25 cellular contexts compared by ENCODE assay signal in genomic region chr13:73177017-73177416, GRCh38.
"Had no signal": no experiment of that assay in that cellular context is flagged by ENCODE, and none has a peak within 500 bp of the region (broad histone marks: within the 10 kb centered on the region; RNA-seq: fewer than 3 reads in every experiment).

No MANE protein-coding gene starts in this region.

- DNase-seq: central memory CD4-positive, alpha-beta T cell; dorsolateral prefrontal cortex; effector CD4-positive, alpha-beta T cell; erythroblast; foreskin fibroblast; glutamatergic neuron; heart right ventricle; hippocampal formation; left ventricle myocardium superior; mesenchymal stem cell; naive thymus-derived CD8-positive, alpha-beta T cell; nephron progenitor cell; nucleus accumbens; posterior cingulate gyrus; psoas muscle; right cardiac atrium; sigmoid colon; stimulated activated CD4-positive, alpha-beta T cell treated with anti-CD3 and anti-CD28 coated beads, Interleukin-2, amount 100 ng/mL, for 24 hours; stimulated activated CD4-positive, alpha-beta T cell treated with anti-CD3 and anti-CD28 coated beads, Interleukin-4, amount 100 ng/mL, for 24 hours; stimulated activated naive CD4-positive, alpha-beta T cell treated with Interleukin-2 at 50 U/mL for 16 hours; stomach; thyroid gland; upper lobe of left lung had no signal

- H3K36me3 Mint-ChIP-seq: naive thymus-derived CD8-positive, alpha-beta T cell; stimulated activated effector memory CD8-positive, alpha-beta T cell treated with anti-CD3 and anti-CD28 coated beads, Interleukin-12 subunit alpha, Interleukin-12 subunit beta, amount 100 ng/mL, for 72 hours had no signal

- H3K9me3 ChIP-seq: heart right ventricle, psoas muscle, sigmoid colon, stomach, thyroid gland, upper lobe of left lung had no signal

- H3K27me3 ChIP-seq: dorsolateral prefrontal cortex, heart right ventricle, sigmoid colon, stomach, thyroid gland, upper lobe of left lung had no signal

- H3K27ac ChIP-seq: dorsolateral prefrontal cortex, heart right ventricle, psoas muscle, sigmoid colon, thyroid gland, upper lobe of left lung had no signal

- H3K4me3 Mint-ChIP-seq: nephron progenitor cell; stimulated activated effector memory CD8-positive, alpha-beta T cell treated with anti-CD3 and anti-CD28 coated beads, Interleukin-12 subunit alpha, Interleukin-12 subunit beta, amount 100 ng/mL, for 72 hours had no signal

- H3K9me3 Mint-ChIP-seq: naive thymus-derived CD8-positive, alpha-beta T cell; nephron progenitor cell; stimulated activated effector memory CD8-positive, alpha-beta T cell treated with anti-CD3 and anti-CD28 coated beads, Interleukin-12 subunit alpha, Interleukin-12 subunit beta, amount 100 ng/mL, for 72 hours had no signal

- H3K36me3 ChIP-seq: heart right ventricle, sigmoid colon, stomach, thyroid gland, upper lobe of left lung had no signal

- H3K27ac Mint-ChIP-seq: naive thymus-derived CD8-positive, alpha-beta T cell; nephron progenitor cell; stimulated activated effector memory CD8-positive, alpha-beta T cell treated with anti-CD3 and anti-CD28 coated beads, Interleukin-12 subunit alpha, Interleukin-12 subunit beta, amount 100 ng/mL, for 72 hours had no signal

- H3K4me1 ChIP-seq: psoas muscle, sigmoid colon, stomach, thyroid gland, upper lobe of left lung had no signal

- H3K27me3 Mint-ChIP-seq: naive thymus-derived CD8-positive, alpha-beta T cell had no signal

- H3K4me1 Mint-ChIP-seq: naive thymus-derived CD8-positive, alpha-beta T cell; stimulated activated effector memory CD8-positive, alpha-beta T cell treated with anti-CD3 and anti-CD28 coated beads, Interleukin-12 subunit alpha, Interleukin-12 subunit beta, amount 100 ng/mL, for 72 hours had no signal

- H3K4me3 ChIP-seq: dorsolateral prefrontal cortex, heart right ventricle, lung, psoas muscle, sigmoid colon, stomach, thyroid gland, upper lobe of left lung had no signal
